ENCODE assay signal across 8 cellular contexts in the genomic region with DNA sequence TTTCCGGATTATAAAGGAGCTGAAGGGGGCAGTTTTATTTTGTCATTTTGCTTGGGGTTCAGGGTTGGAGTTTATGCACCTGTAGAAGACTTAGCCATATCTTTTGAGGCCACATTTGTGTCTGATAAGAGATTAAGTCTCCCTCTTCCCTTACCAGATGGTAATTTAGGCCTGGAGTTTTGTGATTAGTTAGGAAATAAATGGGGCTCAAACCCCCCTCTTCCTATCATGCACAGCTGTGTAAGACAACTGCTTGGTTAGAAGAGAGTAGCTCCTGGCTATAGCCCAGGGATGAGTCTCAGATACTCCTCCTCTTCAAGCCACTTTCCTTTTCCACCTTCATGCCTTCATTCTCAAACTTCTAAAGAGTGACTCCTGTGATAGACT. TPM values are rescaled to one million over a fixed set of nuclear protein-coding genes. Genes with fewer than 3 reads are reported as not detected.
DNase-seq lines count a peak whose midpoint lies in the region; ATAC-seq and TF ChIP-seq lines count a peak whose summit lies in the region.

No MANE protein-coding gene starts in this region.

- H2AFZ ChIP-seq in OCI-LY7 (ENCODE audit: low read length), result peak overlapping the region; percentile 90
- peak overlapping the region; percentile 93 for H2AFZ ChIP-seq in osteoblast (ENCODE audit: low read length)

- no peak for ATAC-seq in GM19455 (IDR thresholded peaks at IDR 0.05; ENCODE audit: unreplicated experiment)

- H3K27ac Mint-ChIP-seq in Caco-2 (ENCODE audit: unreplicated experiment), result no peak overlapping the region

- no peaks in the 10 kb centered on the region for H3K27me3 Mint-ChIP-seq in Caco-2 (ENCODE audit: insufficient read depth, unreplicated experiment)

- H3K79me2 ChIP-seq in OCI-LY7 (ENCODE audit: insufficient read depth, low read depth, low read length), result peaks cover 30% of the 10 kb centered on the region
- H3K79me2 ChIP-seq in osteoblast (ENCODE audit: insufficient read depth, low read length), result peaks cover 27% of the 10 kb centered on the region

- peaks cover 21% of the 10 kb centered on the region for H3K9me3 ChIP-seq in Caco-2
- peaks cover 25% of the 10 kb centered on the region; the same call in 1 of the 2 replicates for H3K9me3 ChIP-seq in OCI-LY7 (ENCODE audit: low read length)
- peaks cover 3% of the 10 kb centered on the region for H3K9me3 ChIP-seq in osteoblast (ENCODE audit: low read depth, low read length)

- H3K9me2 ChIP-seq in OCI-LY7 (ENCODE audit: insufficient read depth, low read length), result no peaks in the 10 kb centered on the region

- peak overlapping the region; percentile 75 for H3K4me3 Mint-ChIP-seq in Caco-2 (ENCODE audit: unreplicated experiment)

- H3K36me3 ChIP-seq in Caco-2 (ENCODE audit: control insufficient read depth, insufficient read depth, low read length) (no peaks in the 10 kb centered on the region; the same call in 1 of the 2 replicates), OCI-LY7 (ENCODE audit: insufficient read depth, low read length) (peaks cover 17% of the 10 kb centered on the region; the same call in 1 of the 2 replicates), osteoblast (ENCODE audit: insufficient read depth, low read length) (no peaks in the 10 kb centered on the region)

- H3K4me1 ChIP-seq in Caco-2, result peaks cover 5% of the 10 kb centered on the region; the same call in 1 of the 2 replicates
- peaks cover 11% of the 10 kb centered on the region for H3K4me1 ChIP-seq in OCI-LY7 (ENCODE audit: insufficient read depth, low read length, poor library complexity, severe bottlenecking)
- H3K4me1 ChIP-seq in osteoblast (ENCODE audit: insufficient read depth, low read length), result peaks cover 3% of the 10 kb centered on the region

- peaks cover 23% of the 10 kb centered on the region for H3K9me3 Mint-ChIP-seq in Caco-2 (ENCODE audit: unreplicated experiment)

- H3K27me3 ChIP-seq in Caco-2 (replicated peaks; ENCODE audit: control insufficient read depth, insufficient read depth, low read length) (no peaks in the 10 kb centered on the region), osteoblast (ENCODE audit: insufficient read depth, low read length) (no peaks in the 10 kb centered on the region)

- no peak for DNase-seq in Caco-2
- no peak for DNase-seq in OCI-LY7 (ENCODE audit: low spot score)
- DNase-seq in epithelial cell of esophagus (ENCODE audit: low read depth), result no peak
- DNase-seq in osteoblast (ENCODE audit: insufficient read length, low spot score, missing footprints), result peak; percentile 68
- DNase-seq in SIG-M5 (lab: John Stamatoyannopoulos, UW), result no peak
- DNase-seq in GM19238 (ENCODE audit: insufficient read length, low spot score), result no peak
- no peak for DNase-seq in GDM1 (lab: John Stamatoyannopoulos, UW)

- intact Hi-C loops in Caco-2 (cut with micrococcal nuclease; ENCODE audit: unreplicated experiment) (loop anchor here (1.0 kb wide), 1 partner anchor 63 kb away; the partner anchor contains the start of gene UGGT1), OCI-LY7 (cut with micrococcal nuclease; ENCODE audit: unreplicated experiment) (loop anchor here (1.0 to 2.0 kb wide), 3 partner anchors 62 to 502 kb away; partner anchors contain the start of genes IWS1, SFT2D3 and UGGT1)

- no TSS peak for BruUV-seq in Caco-2 (replicated peaks; lab: Mats Ljungman, UMichigan)
- no TSS peak for BruUV-seq in OCI-LY7 (replicated peaks; lab: Mats Ljungman, UMichigan)

- peak overlapping the region; percentile 97 for H3K4me3 ChIP-seq in Caco-2 (ENCODE audit: low read depth, low read length)
- H3K4me3 ChIP-seq in OCI-LY7 (ENCODE audit: low read depth, low read length, poor library complexity, severe bottlenecking), result peak overlapping the region; percentile 76
- peak overlapping the region; percentile 73 for H3K4me3 ChIP-seq in epithelial cell of esophagus (ENCODE audit: low read length)
- peak overlapping the region; percentile 94 for H3K4me3 ChIP-seq in osteoblast (ENCODE audit: insufficient read depth, low read length)

- H3K27ac ChIP-seq in OCI-LY7 (ENCODE audit: low read depth, low read length, poor library complexity, severe bottlenecking) (peak overlapping the region; percentile 70), osteoblast (ENCODE audit: low read depth, low read length) (no peak overlapping the region)

- H3K4me1 Mint-ChIP-seq in Caco-2 (ENCODE audit: low read depth, unreplicated experiment), result peaks cover 8% of the 10 kb centered on the region

- TF ChIP-seq CTCF in Caco-2 (IDR thresholded peaks at IDR 0.05; ENCODE audit: insufficient read depth in 1 of 2, low read depth in 1 of 2, low read length in 1 of 2, severe bottlenecking in 1 of 2, unreplicated experiment in 1 of 2) (no peak), OCI-LY7 (conservative IDR thresholded peaks at IDR 0.05; ENCODE audit: low read length) (no peak), epithelial cell of esophagus (IDR thresholded peaks at IDR 0.05; ENCODE audit: insufficient read depth, low read depth, low read length, missing control alignments) (no peak), osteoblast (IDR thresholded peaks at IDR 0.05; ENCODE audit: extremely low read depth, low read depth, low read length) (no peak)

- peaks cover 16% of the 10 kb centered on the region for H3K36me3 Mint-ChIP-seq in Caco-2 (ENCODE audit: insufficient read depth, unreplicated experiment)

- POLR2A ChIA-PET in Caco-2 (lab: Charles Lee) (interaction anchor here (0.7 to 1.2 kb wide), 2 partner anchors 62 to 63 kb away, joined by 3 read pairs; partner anchors contain the start of gene UGGT1), OCI-LY7 (lab: Charles Lee) (interaction anchor here (1.4 to 2.1 kb wide), 2 partner anchors 9 to 62 kb away, joined by 5 to 14 read pairs; partner anchors contain the start of gene UGGT1)

- CTCF ChIA-PET in Caco-2 (lab: Charles Lee) (no interaction called here), OCI-LY7 (lab: Charles Lee; ENCODE audit: unreplicated experiment) (no interaction called here)

- H4K20me1 ChIP-seq in OCI-LY7 (ENCODE audit: insufficient read depth, low read length), result peaks cover 10% of the 10 kb centered on the region
- no peaks in the 10 kb centered on the region for H4K20me1 ChIP-seq in osteoblast (ENCODE audit: insufficient read depth, low read length)

- H3K4me2 ChIP-seq in OCI-LY7 (ENCODE audit: low read length), result peak overlapping the region; percentile 84
- peak overlapping the region; percentile 84 for H3K4me2 ChIP-seq in osteoblast (ENCODE audit: insufficient read depth, low read length)

RNA-seq across cellular contexts. Expression of gene SAP130, which starts 0.8 kb away (rescaled TPM):
- total RNA-seq in Caco-2 (2022) (41.0 and 43.3 TPM in 2 replicates), OCI-LY7 (2022) (31.8 and 37.3 TPM in 2 replicates), osteoblast (5.4 and 6.5 TPM in 2 replicates)
- 6.7 and 9.6 TPM in 2 replicates for total RNA-seq in OCI-LY7 (2014; rRNA removed; shearing (Covaris generic))
